ENCODE assay signal across 11 cellular contexts in genomic region chr10:119448579-119449209, GRCh38.
"Had no signal": no experiment of that assay in that cellular context is flagged by ENCODE, and none has a peak within 500 bp of the region (broad histone marks: within the 10 kb centered on the region; RNA-seq: fewer than 3 reads in every experiment).

No MANE protein-coding gene starts in this region.

- H3K4me1 ChIP-seq: gastrocnemius medialis, psoas muscle, uterus had no signal

- H3K27ac ChIP-seq: heart left ventricle, psoas muscle, tibial nerve, uterus had no signal

- H3K27me3 Mint-ChIP-seq: activated CD4-positive, alpha-beta T cell treated with anti-CD3 and anti-CD28 coated beads, Interleukin-2, amount 10 ng/mL, durations not matched to agents 7 days and 5 days; stimulated activated memory B cell treated with anti-CD40 and anti-IgM and Interleukin-4, amounts not matched to agents 10 μg/mL and 1 μg/mL and 100 μg/mL, for 72 hours had no signal

- H3K9me3 Mint-ChIP-seq: activated CD4-positive, alpha-beta T cell treated with anti-CD3 and anti-CD28 coated beads, Interleukin-2, amount 10 ng/mL, durations not matched to agents 7 days and 5 days; stimulated activated memory B cell treated with anti-CD40 and anti-IgM and Interleukin-4, amounts not matched to agents 10 μg/mL and 1 μg/mL and 100 μg/mL, for 72 hours had no signal

- H3K4me3 ChIP-seq: gastrocnemius medialis, heart left ventricle, psoas muscle, tibial nerve, uterus had no signal

- H3K27me3 ChIP-seq: gastrocnemius medialis, heart left ventricle, tibial nerve, uterus had no signal

- ATAC-seq: gastrocnemius medialis; heart left ventricle; left lobe of liver; psoas muscle; stimulated activated memory B cell treated with anti-CD40 and anti-IgM and Interleukin-4, amounts not matched to agents 10 μg/mL and 1 μg/mL and 100 μg/mL, for 72 hours had no signal

- H3K4me3 Mint-ChIP-seq: activated CD4-positive, alpha-beta T cell treated with anti-CD3 and anti-CD28 coated beads, Interleukin-2, amount 10 ng/mL, durations not matched to agents 7 days and 5 days; stimulated activated memory B cell treated with anti-CD40 and anti-IgM and Interleukin-4, amounts not matched to agents 10 μg/mL and 1 μg/mL and 100 μg/mL, for 72 hours had no signal

- DNase-seq: activated CD4-positive, alpha-beta T cell treated with anti-CD3 and anti-CD28 coated beads, Interleukin-2, amount 10 ng/mL, durations not matched to agents 7 days and 5 days; activated CD8-positive, alpha-beta memory T cell treated with anti-CD3 and anti-CD28 coated beads, Interleukin-2, amount 50 U/mL, for 48 hours; aorta; gastrocnemius medialis; stimulated activated CD4-positive, alpha-beta T cell treated with anti-CD3 and anti-CD28 coated beads, Interleukin-2, amount 100 ng/mL, for 48 hours; uterus had no signal

- H3K9me3 ChIP-seq: gastrocnemius medialis, heart left ventricle, psoas muscle, tibial nerve, uterus had no signal

- H3K36me3 ChIP-seq: gastrocnemius medialis, uterus had no signal

- H3K27ac Mint-ChIP-seq: activated CD4-positive, alpha-beta T cell treated with anti-CD3 and anti-CD28 coated beads, Interleukin-2, amount 10 ng/mL, durations not matched to agents 7 days and 5 days had no signal
